15 cellular contexts compared by ENCODE assay signal in the genomic region with DNA sequence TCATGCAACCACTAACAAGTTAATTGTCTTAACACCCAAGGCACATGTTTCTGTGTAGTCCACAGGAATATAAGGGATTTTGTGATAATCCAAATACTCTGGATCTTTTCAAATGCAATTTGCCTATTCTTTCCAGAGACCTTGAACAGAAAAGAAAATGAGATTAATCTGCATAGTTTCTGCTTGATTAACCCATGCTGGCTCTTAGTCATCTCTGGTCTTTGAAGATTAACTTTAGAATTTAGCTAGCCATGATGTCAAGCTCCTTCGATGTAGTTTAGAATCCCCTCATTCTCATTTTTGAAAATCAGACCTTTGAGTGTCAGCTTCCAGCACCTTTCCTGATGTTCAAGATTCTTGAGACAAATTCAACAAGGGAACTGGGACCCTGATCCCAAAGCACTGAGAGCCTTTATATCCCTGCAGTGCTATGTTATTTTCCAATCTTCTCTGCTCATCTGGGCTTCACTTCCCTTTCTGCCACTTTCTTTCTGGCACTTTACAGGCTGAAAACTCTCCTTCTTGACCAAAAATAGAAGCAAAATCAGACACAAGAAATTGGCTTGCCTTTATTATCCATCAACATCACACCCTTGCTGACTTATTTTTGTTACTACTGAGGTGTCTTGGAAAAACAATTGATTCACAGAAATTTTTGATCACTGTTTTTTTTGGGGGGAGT.
DNase-seq lines count a peak whose midpoint lies in the region; ATAC-seq lines count a peak whose summit lies in the region.
"Had no signal": no experiment of that assay in that cellular context is flagged by ENCODE, and none has a peak within 500 bp of the region (broad histone marks: within the 10 kb centered on the region; RNA-seq: fewer than 3 reads in every experiment).

No MANE protein-coding gene starts in this region.

- peak; percentile 0 for DNase-seq in NOMO-1 treated with DMSO at 0.1 percent for 48 hours (lab: John Stamatoyannopoulos, UW; ENCODE audit: unreplicated experiment)
- no peak for DNase-seq in NOMO-1 (lab: John Stamatoyannopoulos, UW; ENCODE audit: unreplicated experiment in 2 of 2)
- peak; percentile 21 for DNase-seq in M059J (ENCODE audit: low read depth)
- DNase-seq in non-pigmented ciliary epithelial cell (ENCODE audit: low read depth): peak; percentile 30
- DNase-seq in NCI-H146 treated with DMSO at 0.1 percent for 48 hours (lab: John Stamatoyannopoulos, UW; ENCODE audit: unreplicated experiment): no peak
- DNase-seq in NCI-H1105 (lab: John Stamatoyannopoulos, UW): no peak
- DNase-seq in activated CD4-positive, CD25-positive, alpha-beta regulatory T cell (lab: John Stamatoyannopoulos, UW): no peak
- DNase-seq: CD4-positive, alpha-beta T cell; colonic mucosa; NCI-H1417 treated with DMSO at 0.1 percent for 48 hours; NCI-H510A treated with DMSO at 0.1 percent for 48 hours; nucleus accumbens; T1000; upper lobe of left lung had no signal

- peak; percentile 74 for ATAC-seq in HG02610 (IDR thresholded peaks at IDR 0.05; ENCODE audit: unreplicated experiment)

Comparison
In these comparisons a context has a peak if more than half of its experiments do, and no peak if none do; other contexts are left out.
1. DNase-seq: peak in NOMO-1 treated with DMSO at 0.1 percent for 48 hours (single experiment), M059J (single experiment) and non-pigmented ciliary epithelial cell (single experiment); none in NOMO-1 (0 of 2), NCI-H146 treated with DMSO at 0.1 percent for 48 hours (single experiment), NCI-H1105 (single experiment) and activated CD4-positive, CD25-positive, alpha-beta regulatory T cell (0 of 4).